14 cellular contexts compared by ENCODE assay signal in genomic region chr3:132290833-132291232, GRCh38. TPM values are rescaled to one million over a fixed set of nuclear protein-coding genes. Genes with fewer than 3 reads are reported as not detected.
DNase-seq lines count a peak whose midpoint lies in the region; ATAC-seq and TF ChIP-seq lines count a peak whose summit lies in the region.
"Had no signal": no experiment of that assay in that cellular context is flagged by ENCODE, and none has a peak within 500 bp of the region (broad histone marks: within the 10 kb centered on the region; RNA-seq: fewer than 3 reads in every experiment).

No MANE protein-coding gene starts in this region.

- DNase-seq in heart left ventricle (no peak), cardiac septum (ENCODE audit: low spot score) (no peak), RWPE1 (ENCODE audit: low spot score) (peak; percentile 9), fibroblast of the conjunctiva (ENCODE audit: low read depth) (peak; percentile 44), upper lobe of right lung (no peak), hepatic stellate cell (ENCODE audit: low spot score) (no peak)
- DNase-seq: activated T-cell treated with anti-CD3 and anti-CD28 coated beads, Interleukin-2, amount 50 U/mL, for 4 hours; mesendoderm; sigmoid colon; WERI-Rb-1 had no signal

- intact Hi-C loops in heart left ventricle (cut with DNase I): no loop called here
- intact Hi-C loops in cardiac septum (cut with DNase I): no loop called here
- intact Hi-C loops in upper lobe of right lung (cut with DNase I): no loop called here

- CTCF ChIA-PET in RWPE1 (lab: Yijun Ruan, JAX): no interaction called here

- WGBS in heart left ventricle, 4 donors: 36 to 57% (median 49%) methylated on average over 3 of the region's 3 CpGs

- H3K27ac ChIP-seq in heart left ventricle (peak overlapping the region in 1 of 12 donors; percentile 53), RWPE1 (no peak overlapping the region), upper lobe of right lung (no peak overlapping the region)
- H3K27ac ChIP-seq: cardiac muscle cell, sigmoid colon, WERI-Rb-1 had no signal

- H3K36me3 ChIP-seq in heart left ventricle: no peaks in the 10 kb centered on the region
- no peaks in the 10 kb centered on the region for H3K36me3 ChIP-seq in upper lobe of right lung
- H3K36me3 ChIP-seq: cardiac muscle cell, HAP-1, sigmoid colon, WERI-Rb-1 had no signal

- no peak for TF ChIP-seq POLR2A in heart left ventricle (IDR thresholded peaks at IDR 0.05)

- no peak for TF ChIP-seq CTCF in heart left ventricle (IDR thresholded peaks at IDR 0.05)
- no peak for TF ChIP-seq CTCF in RWPE1 (conservative IDR thresholded peaks at IDR 0.05; ENCODE audit: low read depth)
- TF ChIP-seq CTCF in upper lobe of right lung (IDR thresholded peaks at IDR 0.05): no peak

- POLR2A ChIA-PET in RWPE1 (lab: Yijun Ruan, JAX; ENCODE audit: low non-redundant PET): no interaction called here

- H3K27me3 ChIP-seq in heart left ventricle: no peaks in the 10 kb centered on the region
- H3K27me3 ChIP-seq in upper lobe of right lung: no peaks in the 10 kb centered on the region
- H3K27me3 ChIP-seq: cardiac muscle cell, sigmoid colon had no signal

- H3K4me3 ChIP-seq in heart left ventricle (no peak overlapping the region), upper lobe of right lung (no peak overlapping the region)
- H3K4me3 ChIP-seq: cardiac muscle cell, HAP-1, sigmoid colon had no signal

- H3K9me3 ChIP-seq in heart left ventricle (peaks cover 0 to 11% (median 0%) of the 10 kb centered on the region in 12 donors), upper lobe of right lung (no peaks in the 10 kb centered on the region)
- H3K9me3 ChIP-seq: HAP-1, sigmoid colon had no signal

- H3K4me1 ChIP-seq in heart left ventricle: peaks cover 0 to 22% (median 0%) of the 10 kb centered on the region in 12 donors
- H3K4me1 ChIP-seq in upper lobe of right lung: no peaks in the 10 kb centered on the region
- H3K4me1 ChIP-seq: HAP-1, sigmoid colon had no signal

- peak in 3 of 4 donors; percentile 68 to 83 (median 80) for ATAC-seq in heart left ventricle
- ATAC-seq in upper lobe of right lung: peak; percentile 94
- no peak for ATAC-seq in HG02884 (IDR thresholded peaks at IDR 0.05; ENCODE audit: unreplicated experiment)
- no peak for ATAC-seq in HG02981 (IDR thresholded peaks at IDR 0.05; ENCODE audit: unreplicated experiment)
- ATAC-seq: activated T-cell treated with anti-CD3 and anti-CD28 coated beads, Interleukin-2, amount 50 U/mL, for 4 hours had no signal

RNA-seq across cellular contexts. Expression of gene ACP3, which starts 26.4 kb away (rescaled TPM):
- total RNA-seq in heart left ventricle: 1 to 10 TPM in 4 of 9 donors, under 1 TPM in 4, not detected in 1; 0.21 to 6.2 (median 1.0) TPM
- under 1 TPM; 0.08 to 0.25 TPM for polyA plus RNA-seq in heart left ventricle
- total RNA-seq in cardiac septum: 0.78 TPM
- 11.5 TPM for total RNA-seq in upper lobe of right lung
- total RNA-seq: activated T-cell treated with anti-CD3 and anti-CD28 coated beads, Interleukin-2, amount 50 U/mL, for 4 hours had no signal

Comparison
In these comparisons a context has a peak if more than half of its experiments do, and no peak if none do; other contexts are left out.
1. ATAC-seq: peak in heart left ventricle (3 of 4) and upper lobe of right lung (single experiment); none in HG02884 (single experiment) and HG02981 (single experiment).
2. DNase-seq: peak in RWPE1 (single experiment) and fibroblast of the conjunctiva (single experiment); none in heart left ventricle (0 of 5), cardiac septum (single experiment), upper lobe of right lung (single experiment) and hepatic stellate cell (single experiment).